10 cellular contexts compared by ENCODE assay signal in the genomic region with DNA sequence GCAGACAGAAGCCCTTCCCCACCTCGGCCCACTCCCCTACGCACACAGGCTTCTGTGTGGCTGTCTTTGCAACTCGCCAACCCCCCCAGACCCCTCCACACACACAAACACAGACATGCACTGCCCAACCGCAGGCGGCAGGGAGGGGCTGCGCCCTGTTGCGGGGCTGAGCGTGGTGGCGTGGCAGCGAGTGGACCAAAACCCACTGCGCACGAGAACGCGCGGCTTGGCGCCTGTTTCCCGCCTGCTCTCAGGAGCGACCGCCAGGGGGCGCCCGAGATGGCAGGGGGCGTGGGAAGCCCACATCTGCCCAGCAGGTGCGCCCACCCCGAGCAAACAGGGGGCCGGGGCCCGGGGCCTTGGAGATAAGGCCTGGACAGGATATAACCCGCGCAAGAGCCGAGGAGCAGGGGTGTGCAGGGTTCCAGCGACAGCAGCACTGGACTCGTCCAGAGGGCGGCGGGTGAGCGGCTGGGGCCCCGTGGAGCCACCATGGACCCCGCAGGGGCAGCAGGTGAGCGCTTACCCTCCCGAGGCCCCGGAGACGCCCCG. TPM values are rescaled to one million over a fixed set of nuclear protein-coding genes. Genes with fewer than 3 reads are reported as not detected.
DNase-seq lines count a peak whose midpoint lies in the region; ATAC-seq, FAIRE-seq and TF ChIP-seq lines count a peak whose summit lies in the region.
"Had no signal": no experiment of that assay in that cellular context is flagged by ENCODE, and none has a peak within 500 bp of the region (broad histone marks: within the 10 kb centered on the region; RNA-seq: fewer than 3 reads in every experiment).

A gene with protein sequence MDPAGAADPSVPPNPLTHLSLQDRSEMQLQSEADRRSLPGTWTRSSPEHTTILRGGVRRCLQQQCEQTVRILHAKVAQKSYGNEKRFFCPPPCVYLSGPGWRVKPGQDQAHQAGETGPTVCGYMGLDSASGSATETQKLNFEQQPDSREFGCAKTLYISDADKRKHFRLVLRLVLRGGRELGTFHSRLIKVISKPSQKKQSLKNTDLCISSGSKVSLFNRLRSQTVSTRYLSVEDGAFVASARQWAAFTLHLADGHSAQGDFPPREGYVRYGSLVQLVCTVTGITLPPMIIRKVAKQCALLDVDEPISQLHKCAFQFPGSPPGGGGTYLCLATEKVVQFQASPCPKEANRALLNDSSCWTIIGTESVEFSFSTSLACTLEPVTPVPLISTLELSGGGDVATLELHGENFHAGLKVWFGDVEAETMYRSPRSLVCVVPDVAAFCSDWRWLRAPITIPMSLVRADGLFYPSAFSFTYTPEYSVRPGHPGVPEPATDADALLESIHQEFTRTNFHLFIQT (plus strand): TSS at position 410 of the 552 bp plus-strand sequence. CDS start 83 bp downstream, at position 493.

- FAIRE-seq in GM12891 (lab: Jason Lieb, UNC) = no peak
- FAIRE-seq: islet of Langerhans had no signal

- intact Hi-C loops in mucosa of descending colon (cut with DNase I, micrococcal nuclease) (no loop called here), vagina (cut with DNase I) (no loop called here)

- no peaks in the 10 kb centered on the region for H3K79me2 ChIP-seq in DOHH2 (ENCODE audit: control insufficient read depth, low read length)

- H3K27ac ChIP-seq in DOHH2 (ENCODE audit: low read depth, low read length) = no peak within 1 kb of the TSS
- H3K27ac ChIP-seq in RWPE1 = no peak within 1 kb of the TSS
- H3K27ac ChIP-seq in vagina = no peak within 1 kb of the TSS

- H3K9me3 ChIP-seq in DOHH2 (ENCODE audit: control insufficient read depth, insufficient read depth, low read length) (no peaks in the 10 kb centered on the region), mucosa of descending colon (no peaks in the 10 kb centered on the region), vagina (no peaks in the 10 kb centered on the region)

- peak; percentile 94 for TF ChIP-seq CTCF in DOHH2 (IDR thresholded peaks at IDR 0.05; ENCODE audit: low read depth, low read length, poor library complexity, severe bottlenecking)
- peak; percentile 98 for TF ChIP-seq CTCF in RWPE1 (conservative IDR thresholded peaks at IDR 0.05; ENCODE audit: low read depth)
- peak; percentile 74 for TF ChIP-seq CTCF in astrocyte of the cerebellum (IDR thresholded peaks at IDR 0.05; ENCODE audit: low read depth, low read length, missing control alignments)
- TF ChIP-seq CTCF in mucosa of descending colon (IDR thresholded peaks at IDR 0.05) = peak; percentile 55
- peak; percentile 15 to 42 (median 31) for TF ChIP-seq CTCF in vagina (IDR thresholded peaks at IDR 0.05)

- DNase-seq in RWPE1 (ENCODE audit: low spot score) (peak; percentile 49), astrocyte of the cerebellum (ENCODE audit: low read depth) (no peak), mucosa of descending colon (peak in 1 of 3 donors; percentile 50), vagina (ENCODE audit: extremely low spot score in 2 of 2) (no peak), GM12891 (ENCODE audit: insufficient read length, low spot score) (no peak), NCI-H345 treated with DMSO at 0.1 percent for 48 hours (lab: John Stamatoyannopoulos, UW; ENCODE audit: unreplicated experiment) (no peak)

- in situ Hi-C loops in astrocyte of the cerebellum (cut with HindIII; ENCODE audit: low sequenced_read_pairs) = loop anchor here (5.0 kb wide), 2 partner anchors 71 to 151 kb away; a partner anchor contains a TSS

- H3K4me3 ChIP-seq in DOHH2 (ENCODE audit: low read length) (no peak within 1 kb of the TSS), astrocyte of the cerebellum (ENCODE audit: low read depth, low read length) (no peak within 1 kb of the TSS), mucosa of descending colon (no peak within 1 kb of the TSS), vagina (no peak within 1 kb of the TSS)

- TF ChIP-seq POLR2A in vagina (IDR thresholded peaks at IDR 0.05) (no peak), GM12891 (IDR thresholded peaks at IDR 0.05; ENCODE audit: low read depth, low read length) (no peak)

- peaks cover 8% of the 10 kb centered on the region for H3K27me3 ChIP-seq in DOHH2 (ENCODE audit: control insufficient read depth, low read length)
- H3K27me3 ChIP-seq in vagina = no peaks in the 10 kb centered on the region

- no peaks in the 10 kb centered on the region for H3F3A ChIP-seq in DOHH2 (ENCODE audit: control insufficient read depth, insufficient read depth)

- H3K4me2 ChIP-seq in DOHH2 (ENCODE audit: low read length) = no peak within 1 kb of the TSS

- H3K9me2 ChIP-seq in DOHH2 (replicated peaks; ENCODE audit: control insufficient read depth, low read length) = no peaks in the 10 kb centered on the region

- H3K36me3 ChIP-seq in DOHH2 (ENCODE audit: control insufficient read depth, low read length) (no peaks in the 10 kb centered on the region), mucosa of descending colon (ENCODE audit: low read depth) (no peaks in the 10 kb centered on the region), vagina (no peaks in the 10 kb centered on the region)

- POLR2A ChIA-PET in RWPE1 (lab: Yijun Ruan, JAX; ENCODE audit: low non-redundant PET) = no interaction called here

- ATAC-seq in mucosa of descending colon (peak; percentile 44), GM18867 (IDR thresholded peaks at IDR 0.05; ENCODE audit: unreplicated experiment) (no peak)

- no peaks in the 10 kb centered on the region for H4K20me1 ChIP-seq in DOHH2 (ENCODE audit: control insufficient read depth, insufficient read depth, low read depth, low read length)

- CTCF ChIA-PET in RWPE1 (lab: Yijun Ruan, JAX) = interaction anchor here (0.9 to 2.2 kb wide), 4 partner anchors 12 to 295 kb away, joined by 3 to 11 read pairs (median 4); no protein-coding TSS in a partner anchor

- H3K4me1 ChIP-seq in DOHH2 (ENCODE audit: control insufficient read depth, low read length) (no peaks in the 10 kb centered on the region), mucosa of descending colon (ENCODE audit: low read depth) (no peaks in the 10 kb centered on the region), vagina (peaks cover 13% of the 10 kb centered on the region)

TF ChIP-seq in GM12891, 5 proteins besides CTCF, POLR2A, EP300 and RAD21:
- no peak for TF ChIP-seq SPI1 (IDR thresholded peaks at IDR 0.05; ENCODE audit: low read depth, low read length)
- no peak for TF ChIP-seq POU2F2 (IDR thresholded peaks at IDR 0.05; ENCODE audit: low read depth, low read length)
- no peak for TF ChIP-seq TAF1 (IDR thresholded peaks at IDR 0.05; ENCODE audit: low read depth, low read length)

RNA-seq across cellular contexts. Expression of the gene that starts here (rescaled TPM):
- total RNA-seq in mucosa of descending colon (not detected), vagina (not detected)
- polyA plus RNA-seq in GM12891 (2012; ENCODE audit: low read depth, missing spikeins) = not detected
- total RNA-seq: HT1080 had no signal

Comparison
In these comparisons a context has a peak if more than half of its experiments do, and no peak if none do; other contexts are left out.
1. Peak in ATAC-seq in mucosa of descending colon; RNA of the gene not detected or under 1 TPM.
2. CTCF ChIP-seq: peak in every context shown above with its lines; median percentile 98 in RWPE1; 94 in DOHH2; 74 in astrocyte of the cerebellum; 55 in mucosa of descending colon; 31 in vagina.